In genomic region chr14:68931474-68932051, GRCh38 we compare ENCODE assay signal across 21 cellular contexts. TPM values are rescaled to one million over a fixed set of nuclear protein-coding genes. Genes with fewer than 3 reads are reported as not detected.
DNase-seq lines count a peak whose midpoint lies in the region; ATAC-seq, FAIRE-seq and TF ChIP-seq lines count a peak whose summit lies in the region.
"Had no signal": no experiment of that assay in that cellular context is flagged by ENCODE, and none has a peak within 500 bp of the region (broad histone marks: within the 10 kb centered on the region; RNA-seq: fewer than 3 reads in every experiment).

No MANE protein-coding gene starts in this region.

- H3K79me2 ChIP-seq in astrocyte (ENCODE audit: insufficient read depth, low read length): peaks cover 99% of the 10 kb centered on the region

- POLR2A ChIA-PET in naive thymus-derived CD4-positive, alpha-beta T cell (lab: Charles Lee): interaction anchor here (1.2 to 1.6 kb wide), 2 partner anchors 28 to 38 kb away, joined by 4 to 5 read pairs; no protein-coding TSS in a partner anchor

- H3K27ac ChIP-seq in cardiac muscle cell (peak overlapping the region; percentile 82), astrocyte (ENCODE audit: low read depth, low read length) (peak overlapping the region; percentile 20)
- H3K27ac ChIP-seq in naive thymus-derived CD4-positive, alpha-beta T cell (ENCODE audit: low read depth, low read length): no peak overlapping the region
- H3K27ac ChIP-seq: SJSA1 had no signal

- peak overlapping the region; percentile 63 for H3K27ac Mint-ChIP-seq in astrocyte (ENCODE audit: unreplicated experiment)
- peak overlapping the region in 8 of 9 donors; percentile 72 to 98 (median 87) for H3K27ac Mint-ChIP-seq in naive thymus-derived CD4-positive, alpha-beta T cell

- peak overlapping the region; percentile 2 for H3K9ac ChIP-seq in astrocyte (ENCODE audit: low read length)

- ATAC-seq in Right ventricle myocardium superior (ENCODE audit: poor library complexity): no peak
- ATAC-seq in naive thymus-derived CD4-positive, alpha-beta T cell: no peak
- no peak for ATAC-seq in HG02759 (IDR thresholded peaks at IDR 0.05; ENCODE audit: unreplicated experiment)
- ATAC-seq in esophagus mucosa: no peak
- ATAC-seq: gastrocnemius medialis, left colon had no signal

- no peaks in the 10 kb centered on the region for H3K9me3 Mint-ChIP-seq in astrocyte (ENCODE audit: unreplicated experiment)
- H3K9me3 Mint-ChIP-seq in naive thymus-derived CD4-positive, alpha-beta T cell: peaks cover 0 to 7% (median 5%) of the 10 kb centered on the region in 11 donors

- no peaks in the 10 kb centered on the region for H3K27me3 Mint-ChIP-seq in astrocyte (ENCODE audit: low read depth, unreplicated experiment)
- H3K27me3 Mint-ChIP-seq in naive thymus-derived CD4-positive, alpha-beta T cell: no peaks in the 10 kb centered on the region

- CTCF ChIA-PET in naive thymus-derived CD4-positive, alpha-beta T cell (lab: Charles Lee): interaction anchor here (1.0 to 2.1 kb wide), 3 partner anchors 17 to 20 kb away, joined by 3 to 5 read pairs (median 3); no protein-coding TSS in a partner anchor

- TF ChIP-seq CTCF in cardiac muscle cell (IDR thresholded peaks at IDR 0.05; ENCODE audit: low read depth, low read length) (no peak), astrocyte (IDR thresholded peaks at IDR 0.05; ENCODE audit: insufficient read depth, low read depth, low read length) (no peak)

- no peak overlapping the region for H3K4me2 ChIP-seq in astrocyte (ENCODE audit: low read length)

- FAIRE-seq in astrocyte (lab: Jason Lieb, UNC): no peak
- peak; percentile 92 for FAIRE-seq in urothelium cell line (lab: Jason Lieb, UNC)
- FAIRE-seq: GM18507, small intestine had no signal

- H3K4me3 ChIP-seq in cardiac muscle cell (no peak overlapping the region), astrocyte (ENCODE audit: insufficient read depth, low read depth, low read length) (no peak overlapping the region)
- H3K4me3 ChIP-seq in naive thymus-derived CD4-positive, alpha-beta T cell (ENCODE audit: low read length): no peak overlapping the region
- H3K4me3 ChIP-seq: gastrocnemius medialis, SJSA1 had no signal

- no peak overlapping the region for H2AFZ ChIP-seq in astrocyte (ENCODE audit: low read depth, low read length)

- peaks cover 79% of the 10 kb centered on the region for H3K4me1 Mint-ChIP-seq in astrocyte (ENCODE audit: low read depth, unreplicated experiment)
- H3K4me1 Mint-ChIP-seq in naive thymus-derived CD4-positive, alpha-beta T cell: peaks cover 28 to 99% (median 89%) of the 10 kb centered on the region in 7 donors

- H3K9me3 ChIP-seq in cardiac muscle cell (ENCODE audit: low read depth) (no peaks in the 10 kb centered on the region), astrocyte (ENCODE audit: insufficient read depth, low read depth, low read length) (no peaks in the 10 kb centered on the region)
- peaks cover 0 to 2% (median 0%) of the 10 kb centered on the region in 3 experiments for H3K9me3 ChIP-seq in naive thymus-derived CD4-positive, alpha-beta T cell (ENCODE audit: control insufficient read depth in 2 of 3, low read length in 3 of 3)
- H3K9me3 ChIP-seq: gastrocnemius medialis, SJSA1 had no signal

- H4K20me1 ChIP-seq in astrocyte (ENCODE audit: insufficient read depth, low read length): peaks cover 100% of the 10 kb centered on the region

- peaks cover 16% of the 10 kb centered on the region for H3K36me3 Mint-ChIP-seq in astrocyte (ENCODE audit: low read depth, unreplicated experiment)
- peaks cover 7 to 28% (median 8%) of the 10 kb centered on the region in 5 donors for H3K36me3 Mint-ChIP-seq in naive thymus-derived CD4-positive, alpha-beta T cell

- H3K27me3 ChIP-seq in cardiac muscle cell (no peaks in the 10 kb centered on the region), astrocyte (ENCODE audit: insufficient read depth, low read length) (no peaks in the 10 kb centered on the region)
- H3K27me3 ChIP-seq in naive thymus-derived CD4-positive, alpha-beta T cell (ENCODE audit: control insufficient read depth in 2 of 2, insufficient read depth in 2 of 2, low read length in 2 of 2): no peaks in the 10 kb centered on the region
- H3K27me3 ChIP-seq: gastrocnemius medialis, SJSA1 had no signal

- DNase-seq in cardiac muscle cell (ENCODE audit: low read depth in 1 of 2, low spot score in 1 of 2) (peak in 1 of 2 donors; percentile 53), Right ventricle myocardium superior (no peak), astrocyte (ENCODE audit: low read depth) (no peak), urothelium cell line (ENCODE audit: low spot score) (no peak), dedifferentiated amniotic fluid mesenchymal stem cell (ENCODE audit: extremely low spot score) (no peak)
- DNase-seq in naive thymus-derived CD4-positive, alpha-beta T cell: no peak
- DNase-seq: activated CD8-positive, alpha-beta memory T cell treated with anti-CD3 and anti-CD28 coated beads, Interleukin-2, amount 50 U/mL, for 4 hours; activated gamma-delta T cell; dermis blood vessel endothelial cell; gastrocnemius medialis; GOT3; left colon; NCI-H1436; NCI-H2171 treated with DMSO at 0.1 percent for 48 hours; NCI-H748 treated with DMSO at 0.1 percent for 48 hours; OCI-M1; small intestine had no signal

- intact Hi-C loops in Right ventricle myocardium superior (cut with DNase I): loop anchor here (5.0 kb wide), 1 partner anchor 51 kb away; no protein-coding TSS in a partner anchor
- intact Hi-C loops in naive thymus-derived CD4-positive, alpha-beta T cell (cut with micrococcal nuclease): loop anchor here in 1 of 2 donors (1.0 kb wide), 1 partner anchor 8 kb away; no protein-coding TSS in a partner anchor

- no peak overlapping the region for H3K4me3 Mint-ChIP-seq in astrocyte (ENCODE audit: unreplicated experiment)
- peak overlapping the region in 4 of 10 donors; percentile 0 to 28 (median 16) for H3K4me3 Mint-ChIP-seq in naive thymus-derived CD4-positive, alpha-beta T cell

- peaks cover 55% of the 10 kb centered on the region for H3K4me1 ChIP-seq in cardiac muscle cell (ENCODE audit: low read depth)
- peaks cover 49% of the 10 kb centered on the region for H3K4me1 ChIP-seq in astrocyte (ENCODE audit: insufficient read depth, low read length)
- peaks cover 0 to 72% of the 10 kb centered on the region in 2 donors for H3K4me1 ChIP-seq in naive thymus-derived CD4-positive, alpha-beta T cell (ENCODE audit: control insufficient read depth in 2 of 2, insufficient read depth in 2 of 2, low read length in 2 of 2)

- H3K36me3 ChIP-seq in cardiac muscle cell (no peaks in the 10 kb centered on the region), astrocyte (ENCODE audit: insufficient read depth, low read length) (peaks cover 38% of the 10 kb centered on the region)
- peaks cover 0 to 2% (median 0%) of the 10 kb centered on the region in 3 experiments for H3K36me3 ChIP-seq in naive thymus-derived CD4-positive, alpha-beta T cell (ENCODE audit: control insufficient read depth in 2 of 3, insufficient read depth in 3 of 3, low read length in 3 of 3)
- H3K36me3 ChIP-seq: gastrocnemius medialis had no signal

RNA-seq across cellular contexts. Expression of gene ACTN1, which starts 47.5 kb away (rescaled TPM):
- total RNA-seq in cardiac muscle cell (167 and 169 TPM in 2 replicates), Right ventricle myocardium superior (92.5 TPM), astrocyte (1,163 and 1,186 TPM in 2 replicates), esophagus mucosa (117 TPM)
- 171 and 202 TPM in 2 replicates for polyA plus RNA-seq in cardiac muscle cell
- 100 to 1,000 TPM in 4 of 5 experiments, 10 to 100 TPM in 1; 41.3 to 249 (median 227) TPM for total RNA-seq in naive thymus-derived CD4-positive, alpha-beta T cell
- polyA plus RNA-seq in naive thymus-derived CD4-positive, alpha-beta T cell: 100 to 1,000 TPM; 188 to 390 TPM
